ENCODE assay signal across 12 cellular contexts in the genomic region with DNA sequence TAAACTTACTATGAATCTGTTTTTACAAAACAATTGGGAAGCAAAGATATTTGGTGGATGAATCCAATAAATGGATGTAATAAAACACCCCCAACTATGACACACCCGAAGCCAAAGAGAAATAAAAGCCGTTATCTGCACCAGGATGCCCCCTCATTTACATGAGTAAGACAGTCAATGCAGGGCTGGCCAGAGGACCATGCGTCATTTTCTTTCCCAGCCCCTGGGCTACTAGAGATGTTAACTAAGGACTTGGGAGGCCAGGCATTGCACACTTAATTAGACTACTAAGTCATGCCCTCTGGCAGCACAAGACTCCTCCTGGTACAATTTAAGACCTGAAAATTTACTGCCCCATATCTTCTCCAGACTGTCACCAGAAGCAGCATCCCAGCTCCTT. TPM values are rescaled to one million over a fixed set of nuclear protein-coding genes. Genes with fewer than 3 reads are reported as not detected.
DNase-seq lines count a peak whose midpoint lies in the region; ATAC-seq, FAIRE-seq and TF ChIP-seq lines count a peak whose summit lies in the region.
"Had no signal": no experiment of that assay in that cellular context is flagged by ENCODE, and none has a peak within 500 bp of the region (broad histone marks: within the 10 kb centered on the region; RNA-seq: fewer than 3 reads in every experiment).

No MANE protein-coding gene starts in this region.

- H3K27ac Mint-ChIP-seq in CD8-positive, alpha-beta T cell = no peak overlapping the region
- H3K27ac Mint-ChIP-seq in chondrocyte (ENCODE audit: unreplicated experiment) (no peak overlapping the region), nephron (peak overlapping the region in 2 of 3 experiments; percentile 55 to 97)
- H3K27ac Mint-ChIP-seq: activated CD4-positive, alpha-beta memory T cell treated with anti-CD3 and anti-CD28 coated beads, Interleukin-2, amount 10 ng/mL, durations not matched to agents 7 days and 5 days had no signal

- no peaks in the 10 kb centered on the region for H3K27me3 ChIP-seq in CD8-positive, alpha-beta T cell (ENCODE audit: insufficient read depth, low read length)

- CTCF ChIA-PET in CD8-positive, alpha-beta T cell (lab: Charles Lee) = interaction anchor here (0.9 to 2.3 kb wide), 3 partner anchors 14 to 242 kb away, joined by 3 to 14 read pairs (median 3); no protein-coding TSS in a partner anchor

- intact Hi-C loops in CD8-positive, alpha-beta T cell (cut with DNase I, micrococcal nuclease) = loop anchor here (5.0 to 10.0 kb wide), 9 partner anchors 242 to 1811 kb away; a partner anchor contains a TSS

- H3K36me3 ChIP-seq in CD8-positive, alpha-beta T cell (ENCODE audit: insufficient read depth, low read length) = peaks cover 23% of the 10 kb centered on the region

- no peak for FAIRE-seq in HTR-8/SVneo (lab: Jason Lieb, UNC)

- no peak for DNase-seq in CD8-positive, alpha-beta T cell
- peak; percentile 37 for DNase-seq in HTR-8/SVneo (ENCODE audit: insufficient read length, low spot score)
- no peak for DNase-seq in chondrocyte (ENCODE audit: low spot score)
- no peak for DNase-seq in amygdala (lab: John Stamatoyannopoulos, UW)
- no peak for DNase-seq in stimulated activated CD4-positive, alpha-beta T cell treated with anti-CD3 and anti-CD28 coated beads, Interleukin-4, amount 100 ng/mL, for 24 hours
- no peak for DNase-seq in NCI-H446 treated with DMSO at 0.1 percent for 48 hours (lab: John Stamatoyannopoulos, UW)
- DNase-seq in LoVo (ENCODE audit: low spot score) = no peak
- DNase-seq: activated CD4-positive, alpha-beta memory T cell treated with anti-CD3 and anti-CD28 coated beads, Interleukin-2, amount 10 ng/mL, durations not matched to agents 7 days and 5 days; cortex of kidney; left colon had no signal

- H3K27me3 Mint-ChIP-seq in CD8-positive, alpha-beta T cell (ENCODE audit: low read depth) = no peaks in the 10 kb centered on the region
- H3K27me3 Mint-ChIP-seq in chondrocyte (ENCODE audit: low read depth) (no peaks in the 10 kb centered on the region), nephron (ENCODE audit: low read depth) (no peaks in the 10 kb centered on the region)
- H3K27me3 Mint-ChIP-seq: activated CD4-positive, alpha-beta memory T cell treated with anti-CD3 and anti-CD28 coated beads, Interleukin-2, amount 10 ng/mL, durations not matched to agents 7 days and 5 days had no signal

- H3K4me3 Mint-ChIP-seq in CD8-positive, alpha-beta T cell = peak overlapping the region; percentile 97
- H3K4me3 Mint-ChIP-seq in chondrocyte (ENCODE audit: unreplicated experiment) (peak overlapping the region; percentile 2), nephron (peak overlapping the region in 2 of 3 experiments; percentile 78 to 96)

- no peak for ATAC-seq in CD8-positive, alpha-beta T cell
- ATAC-seq: left colon had no signal

- peaks cover 64% of the 10 kb centered on the region for H3K4me1 Mint-ChIP-seq in CD8-positive, alpha-beta T cell (ENCODE audit: low read depth)
- peaks cover 71% of the 10 kb centered on the region for H3K4me1 Mint-ChIP-seq in chondrocyte (ENCODE audit: low read depth)
- H3K4me1 Mint-ChIP-seq in nephron = peaks cover 70% of the 10 kb centered on the region

- POLR2A ChIA-PET in CD8-positive, alpha-beta T cell (lab: Charles Lee) = interaction anchor here (1.2 kb wide), 1 partner anchor 18 kb away, joined by 3 read pairs; no protein-coding TSS in a partner anchor

- no peaks in the 10 kb centered on the region for H3K9me3 Mint-ChIP-seq in CD8-positive, alpha-beta T cell
- H3K9me3 Mint-ChIP-seq in chondrocyte (ENCODE audit: low read depth) (no peaks in the 10 kb centered on the region), nephron (no peaks in the 10 kb centered on the region)
- H3K9me3 Mint-ChIP-seq: activated CD4-positive, alpha-beta memory T cell treated with anti-CD3 and anti-CD28 coated beads, Interleukin-2, amount 10 ng/mL, durations not matched to agents 7 days and 5 days had no signal

- H3K4me3 ChIP-seq in CD8-positive, alpha-beta T cell (ENCODE audit: low read depth, low read length) = no peak overlapping the region

- H3K4me1 ChIP-seq in CD8-positive, alpha-beta T cell (ENCODE audit: insufficient read depth, low read length) = peaks cover 41% of the 10 kb centered on the region

- peaks cover 67% of the 10 kb centered on the region for H3K36me3 Mint-ChIP-seq in CD8-positive, alpha-beta T cell
- H3K36me3 Mint-ChIP-seq in chondrocyte (ENCODE audit: low read depth) (peaks cover 20% of the 10 kb centered on the region), nephron (ENCODE audit: low read depth) (peaks cover 45% of the 10 kb centered on the region)

- H3K9me3 ChIP-seq in CD8-positive, alpha-beta T cell (ENCODE audit: low read length) = no peaks in the 10 kb centered on the region

- H3K27ac ChIP-seq in CD8-positive, alpha-beta T cell (ENCODE audit: low read depth, low read length) = no peak overlapping the region

- TF ChIP-seq CTCF in CD8-positive, alpha-beta T cell (IDR thresholded peaks at IDR 0.05) = no peak
- TF ChIP-seq CTCF in chondrocyte (IDR thresholded peaks at IDR 0.05) (no peak), nephron (IDR thresholded peaks at IDR 0.05; ENCODE audit: unreplicated experiment in 3 of 3) (no peak)

RNA-seq across cellular contexts. Expression of a gene that starts 3.2 kb away (rescaled TPM):
- 100 to 1,000 TPM; 124 TPM for total RNA-seq in CD8-positive, alpha-beta T cell
- 57.3 to 61.6 TPM (median 60.1 TPM) in 3 replicates for total RNA-seq in chondrocyte

RNA-seq across cellular contexts. Expression of a gene that starts 18.0 kb away (rescaled TPM):
- total RNA-seq in CD8-positive, alpha-beta T cell = not detected
- not detected in 3 replicates for total RNA-seq in chondrocyte
- total RNA-seq: activated CD4-positive, alpha-beta memory T cell treated with anti-CD3 and anti-CD28 coated beads, Interleukin-2, amount 10 ng/mL, durations not matched to agents 7 days and 5 days; left colon; skeletal muscle tissue had no signal

RNA-seq across cellular contexts. Expression of a gene that starts 39.1 kb away (rescaled TPM):
- total RNA-seq in CD8-positive, alpha-beta T cell = not detected
- 6.1 to 9.0 TPM (median 6.5 TPM) in 3 replicates for total RNA-seq in chondrocyte
- total RNA-seq: activated CD4-positive, alpha-beta memory T cell treated with anti-CD3 and anti-CD28 coated beads, Interleukin-2, amount 10 ng/mL, durations not matched to agents 7 days and 5 days had no signal

Comparison
In these comparisons a context has a peak if more than half of its experiments do, and no peak if none do; other contexts are left out.
1. H3K27ac Mint-ChIP-seq: peak in nephron (2 of 3); none in CD8-positive, alpha-beta T cell (single experiment) and chondrocyte (single experiment).
2. H3K4me3 Mint-ChIP-seq: peak in every context shown above with its lines; median percentile 97 in CD8-positive, alpha-beta T cell; 87 in nephron; 2 in chondrocyte.